ENCODE assay signal across 22 cellular contexts in the genomic region with DNA sequence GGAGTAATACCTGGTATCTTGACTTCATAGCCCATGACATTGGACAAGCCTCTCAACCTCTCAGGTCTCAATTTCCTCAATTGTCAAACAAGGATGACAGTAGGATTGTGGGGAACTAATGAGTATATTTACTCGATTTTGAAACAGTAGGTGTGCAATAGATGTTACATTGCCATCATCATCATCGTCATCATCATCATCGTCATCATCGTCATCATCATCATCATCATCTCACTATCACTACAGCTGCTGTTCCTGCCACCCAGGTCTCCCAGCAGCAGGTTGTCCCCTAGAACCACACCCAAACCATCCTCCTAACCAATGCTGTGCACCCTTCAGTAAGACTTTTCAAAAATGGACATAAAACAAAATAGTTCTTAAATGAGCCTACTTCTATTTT. TPM values are rescaled to one million over a fixed set of nuclear protein-coding genes. Genes with fewer than 3 reads are reported as not detected.
DNase-seq lines count a peak whose midpoint lies in the region; ATAC-seq, FAIRE-seq and TF ChIP-seq lines count a peak whose summit lies in the region.
"Had no signal": no experiment of that assay in that cellular context is flagged by ENCODE, and none has a peak within 500 bp of the region (broad histone marks: within the 10 kb centered on the region; RNA-seq: fewer than 3 reads in every experiment).

No MANE protein-coding gene starts in this region.

- H3K79me2 ChIP-seq in GM23338 (replicated peaks; ENCODE audit: insufficient read depth) (no peaks in the 10 kb centered on the region), K562 (ENCODE audit: control insufficient read depth, insufficient read depth, low read length) (no peaks in the 10 kb centered on the region), smooth muscle cell (ENCODE audit: low read depth) (no peaks in the 10 kb centered on the region)

- TF ChIP-seq CTCF in GM23338 (conservative IDR thresholded peaks at IDR 0.05; ENCODE audit: low read depth in 2 of 2) (no peak), K562 (IDR thresholded peaks at IDR 0.05 in 2 of 3, conservative IDR thresholded peaks at IDR 0.05 in 1 of 3; ENCODE audit: insufficient read depth in 2 of 3, low read depth in 1 of 3, low read length in 3 of 3) (no peak), gastroesophageal sphincter (IDR thresholded peaks at IDR 0.05) (no peak), smooth muscle cell (IDR thresholded peaks at IDR 0.05; ENCODE audit: borderline replicate concordance, insufficient read depth, poor library complexity, severe bottlenecking) (no peak), GM13977 (IDR thresholded peaks at IDR 0.05; ENCODE audit: extremely low read depth, insufficient read depth, missing control alignments) (no peak)

- H3K27ac ChIP-seq in GM23338 (ENCODE audit: low read depth) = peak overlapping the region; percentile 83; the same call in 1 of the 2 replicates
- peak overlapping the region; percentile 93; the same call in 1 of the 3 replicates for H3K27ac ChIP-seq in K562 (ENCODE audit: extremely low read depth, low read depth, low read length)
- H3K27ac ChIP-seq in gastroesophageal sphincter = peak overlapping the region in 3 of 4 donors; percentile 58 to 72 (median 72)
- peak overlapping the region; percentile 89 for H3K27ac ChIP-seq in smooth muscle cell (ENCODE audit: low read depth)
- H3K27ac ChIP-seq: PC-9 had no signal

- H3K4me1 ChIP-seq in GM23338 (ENCODE audit: insufficient read depth) (peaks cover 25% of the 10 kb centered on the region), K562 (replicated peaks in 1 of 2; ENCODE audit: control insufficient read depth in 2 of 2, insufficient read depth in 2 of 2, low read length in 2 of 2) (peaks cover 17 to 35% of the 10 kb centered on the region in 2 experiments), gastroesophageal sphincter (peaks cover 0 to 31% (median 3%) of the 10 kb centered on the region in 3 donors), smooth muscle cell (ENCODE audit: low read depth) (peaks cover 10% of the 10 kb centered on the region)

- FAIRE-seq in K562 (lab: Jason Lieb, UNC) = peak; percentile 35
- FAIRE-seq: G401.6 had no signal

- TF ChIP-seq EP300 in K562 (IDR thresholded peaks at IDR 0.05; ENCODE audit: low read length) = no peak
- TF ChIP-seq EP300 in gastroesophageal sphincter (IDR thresholded peaks at IDR 0.05) = no peak

- H3K4me1 Mint-ChIP-seq in GM23338 = peaks cover 32% of the 10 kb centered on the region
- H3K4me1 Mint-ChIP-seq: B cell had no signal

- BruUV-seq in K562 (replicated peaks; lab: Mats Ljungman, UMichigan) = no TSS peak

- no peak for ATAC-seq in GM23338
- ATAC-seq in K562 = no peak
- no peak for ATAC-seq in gastroesophageal sphincter
- ATAC-seq: HCT116 had no signal

- no peak overlapping the region for H3K4me3 Mint-ChIP-seq in GM23338
- H3K4me3 Mint-ChIP-seq: B cell, CD14-positive monocyte had no signal

- peaks cover 23% of the 10 kb centered on the region for H3K27me3 Mint-ChIP-seq in GM23338 (ENCODE audit: insufficient read depth, low read depth, poor library complexity)
- H3K27me3 Mint-ChIP-seq: B cell had no signal

- H3K9me3 Mint-ChIP-seq in GM23338 = peaks cover 6% of the 10 kb centered on the region; the same call in 1 of the 3 replicates

- H3K4me3 ChIP-seq in GM23338 (no peak overlapping the region), K562 (no peak overlapping the region), gastroesophageal sphincter (no peak overlapping the region), smooth muscle cell (no peak overlapping the region)
- H3K4me3 ChIP-seq: GM23248, PC-9 had no signal

- POLR2A ChIA-PET in K562 (lab: Yijun Ruan, JAX) = no interaction called here

- intact Hi-C loops in K562 (cut with micrococcal nuclease) = loop anchor here (10.0 kb wide), 2 partner anchors 47 to 257 kb away; no protein-coding TSS in a partner anchor

- H3K9ac ChIP-seq in K562 (ENCODE audit: insufficient read depth in 1 of 2, low read depth in 2 of 2, low read length in 2 of 2) = no peak overlapping the region
- H3K9ac ChIP-seq in smooth muscle cell (ENCODE audit: low read depth) = no peak overlapping the region
- H3K9ac ChIP-seq: GM23248 had no signal

- no peak for TF ChIP-seq RAD21 in K562 (CRISPR knock-in tag; conservative IDR thresholded peaks at IDR 0.05 in 1 of 2, IDR thresholded peaks at IDR 0.05 in 1 of 2)

- in situ Hi-C loops in K562 (cut with MboI) (no loop called here), GM13977 (cut with MboI; ENCODE audit: low pct_unique_long_range_greater_than_20kb, low sequenced_read_pairs, unreplicated experiment) (no loop called here)

- H3K9me3 ChIP-seq in K562 (replicated peaks; ENCODE audit: control insufficient read depth, insufficient read depth, low read depth, low read length) (no peaks in the 10 kb centered on the region), gastroesophageal sphincter (no peaks in the 10 kb centered on the region), smooth muscle cell (replicated peaks; ENCODE audit: low read depth) (no peaks in the 10 kb centered on the region)

- CTCF ChIA-PET in K562 (lab: Yijun Ruan, JAX; ENCODE audit: low intra/inter-chr PET ratio) = no interaction called here

- no peaks in the 10 kb centered on the region for H4K20me1 ChIP-seq in GM23338 (replicated peaks; ENCODE audit: insufficient read depth)
- H4K20me1 ChIP-seq in K562 (replicated peaks; ENCODE audit: control insufficient read depth, insufficient read depth, low read length) = no peaks in the 10 kb centered on the region
- no peaks in the 10 kb centered on the region for H4K20me1 ChIP-seq in smooth muscle cell (ENCODE audit: low read depth)

- peaks cover 63% of the 10 kb centered on the region for H3K36me3 Mint-ChIP-seq in GM23338 (ENCODE audit: low read depth)

- no peak overlapping the region for H2AFZ ChIP-seq in GM23338
- no peak overlapping the region for H2AFZ ChIP-seq in K562 (ENCODE audit: low read depth, low read length)
- no peak overlapping the region for H2AFZ ChIP-seq in smooth muscle cell (ENCODE audit: low read depth)
- H2AFZ ChIP-seq: GM23248, PC-9 had no signal

- no peaks in the 10 kb centered on the region for H3K9me2 ChIP-seq in GM23338 (ENCODE audit: insufficient read depth)

- WGBS in K562 (ENCODE audit: insufficient coverage, low coverage, missing lambda C conversion rate) = 75% methylated on average over 4 of the region's 4 CpGs
- WGBS in gastroesophageal sphincter (ENCODE audit: low coverage in 1 of 2), 2 donors = 95 to 98% methylated on average over 4 of the region's 4 CpGs
- WGBS in smooth muscle cell (ENCODE audit: low lambda C conversion rate) = 99% methylated on average over 4 of the region's 4 CpGs

- H3K27ac Mint-ChIP-seq in GM23338 = no peak overlapping the region
- H3K27ac Mint-ChIP-seq: B cell had no signal

- TF ChIP-seq POLR2A in K562 (conservative IDR thresholded peaks at IDR 0.05) = no peak
- no peak for TF ChIP-seq POLR2A in gastroesophageal sphincter (IDR thresholded peaks at IDR 0.05)

- H3F3A ChIP-seq in GM23338 (replicated peaks; ENCODE audit: low read depth) = peaks cover 7% of the 10 kb centered on the region; the same call in 1 of the 2 replicates
- H3F3A ChIP-seq in smooth muscle cell (ENCODE audit: low read depth) = peaks cover 16% of the 10 kb centered on the region

- H3K36me3 ChIP-seq in GM23338 (ENCODE audit: insufficient read depth) (peaks cover 6% of the 10 kb centered on the region; the same call in 1 of the 2 replicates), K562 (ENCODE audit: control insufficient read depth, insufficient read depth, low read length) (no peaks in the 10 kb centered on the region), gastroesophageal sphincter (peaks cover 0 to 6% of the 10 kb centered on the region in 2 donors), smooth muscle cell (ENCODE audit: low read depth) (no peaks in the 10 kb centered on the region)

- no peak for DNase-seq in GM23338 (ENCODE audit: low spot score)
- DNase-seq in K562 (ENCODE audit: extremely low read depth in 1 of 4, low spot score in 3 of 4) = no peak
- no peak for DNase-seq in smooth muscle cell (lab: John Stamatoyannopoulos, UW; ENCODE audit: unreplicated experiment)
- no peak for DNase-seq in GM13977 (ENCODE audit: low spot score)
- no peak for DNase-seq in Ammon's horn (ENCODE audit: low spot score)
- no peak for DNase-seq in AG08395 (ENCODE audit: low spot score)
- DNase-seq: GM23248, KBM-7, NCI-H1092, NCI-H1436, NCI-H187 treated with DMSO at 0.1 percent for 48 hours, NCI-H2107, NCI-H446 treated with DMSO at 0.1 percent for 48 hours, NCI-H526 treated with DMSO at 0.1 percent for 48 hours, PC-9, RPMI8226, SHP77 had no signal

- no peak overlapping the region for H3K4me2 ChIP-seq in GM23338
- H3K4me2 ChIP-seq in K562 (ENCODE audit: insufficient read depth, low read length) = no peak overlapping the region
- H3K4me2 ChIP-seq in smooth muscle cell = no peak overlapping the region
- H3K4me2 ChIP-seq: PC-9 had no signal

- H3K27me3 ChIP-seq in GM23338 (ENCODE audit: insufficient read depth) (no peaks in the 10 kb centered on the region), K562 (ENCODE audit: control insufficient read depth in 2 of 2, insufficient read depth in 2 of 2, low read length in 2 of 2) (no peaks in the 10 kb centered on the region), gastroesophageal sphincter (no peaks in the 10 kb centered on the region), smooth muscle cell (ENCODE audit: low read depth) (no peaks in the 10 kb centered on the region)

- no peaks in the 10 kb centered on the region for H3K9me1 ChIP-seq in K562 (ENCODE audit: control insufficient read depth, insufficient read depth, low read length)

RNA-seq across cellular contexts. Expression of gene CDRT4, which starts 24.8 kb away (rescaled TPM):
- total RNA-seq in GM23338 (2014; rRNA removed; shearing (Covaris generic)) = 8.7 and 13.0 TPM in 2 replicates
- 6.5 TPM in 2 replicates for polyA plus RNA-seq in GM23338 (2016; fragmentation: Nextera tagmentation; extraction: Ambion mirVana)
- 29.2 and 45.9 TPM in 2 replicates for total RNA-seq in K562 (2011; cell fraction: chromatin; rRNA removed; ENCODE audit: low replicate concordance)
- total RNA-seq in K562 (2011; cell fraction: nucleolus; rRNA removed) = 13.7 and 20.7 TPM in 2 replicates
- 32.9 and 47.6 TPM in 2 replicates for total RNA-seq in K562 (2011; cell fraction: nucleoplasm; rRNA removed)
- 3.5 and 4.4 TPM in 2 replicates for total RNA-seq in K562 (2014; rRNA removed)
- 4.2 and 7.3 TPM in 2 replicates for total RNA-seq in K562 (2014; rRNA removed; fragmentation: Illumina TruSeq; extraction: Trizol)
- 1.5 and 1.7 TPM in 2 replicates for total RNA-seq in K562 (2015; rRNA removed; fragmentation: Illumina TruSeq; extraction: Trizol)
- 3.0 and 3.1 TPM in 2 replicates for total RNA-seq in K562 (2021)
- polyA plus RNA-seq in K562 (2011; rRNA removed) = 2.5 and 2.7 TPM in 2 replicates
- polyA plus RNA-seq in K562 (2011; cell fraction: cytosol; rRNA removed) = 2.1 TPM in 2 replicates
- polyA plus RNA-seq in K562 (2011; cell fraction: nucleus; rRNA removed) = 27.3 and 29.6 TPM in 2 replicates
- polyA plus RNA-seq in K562 (2012) = 0.92 and 12.4 TPM in 2 replicates
- polyA plus RNA-seq in K562 (2014; fragmentation: Illumina TruSeq; extraction: Trizol) = 4.2 and 4.5 TPM in 2 replicates
- polyA plus RNA-seq in K562 (2014; fragmentation: Nextera tagmentation; extraction: Ambion mirVana) = 1 to 10 TPM; 1.9 to 3.7 TPM
- polyA plus RNA-seq in K562 (2014; rRNA removed) = 6.2 and 6.4 TPM in 2 replicates
- polyA minus RNA-seq in K562 (2011; rRNA and poly(A)+ RNA removed) = 5.4 and 5.6 TPM in 2 replicates
- polyA minus RNA-seq in K562 (2011; cell fraction: cytosol; rRNA and poly(A)+ RNA removed) = not detected in 2 replicates
- polyA minus RNA-seq in K562 (2011; cell fraction: nucleus; rRNA and poly(A)+ RNA removed) = 6.3 and 8.4 TPM in 2 replicates
- total RNA-seq in gastroesophageal sphincter = 1 to 10 TPM; 5.4 to 5.9 (median 5.5) TPM
- 0.45 and 1.4 TPM in 2 replicates for total RNA-seq in smooth muscle cell
- 4.2 and 4.3 TPM in 2 replicates for polyA plus RNA-seq in smooth muscle cell
